Comparison of ENCODE assay signal across 11 cellular contexts in the genomic region with DNA sequence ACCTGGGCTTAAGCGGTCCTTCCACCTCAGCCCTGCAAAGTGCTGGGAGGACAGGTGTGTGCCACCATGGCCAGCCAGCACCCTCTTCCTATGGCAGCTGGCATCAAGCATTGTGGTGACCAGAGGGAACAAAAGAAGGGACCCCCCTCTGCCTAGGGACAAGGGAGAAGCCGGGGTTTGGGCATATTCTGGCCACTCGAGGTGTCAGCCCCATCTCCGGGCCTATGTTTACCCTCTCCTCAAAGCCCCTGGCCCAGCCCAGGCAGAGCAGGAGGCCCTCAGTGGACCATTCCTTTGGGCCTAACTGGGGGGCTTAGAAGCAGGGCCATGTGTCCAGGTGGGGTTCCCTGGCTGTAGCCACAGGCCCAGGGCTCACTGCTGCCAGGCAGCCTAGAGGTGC. TPM values are rescaled to one million over a fixed set of nuclear protein-coding genes. Genes with fewer than 3 reads are reported as not detected.
DNase-seq lines count a peak whose midpoint lies in the region; ATAC-seq, FAIRE-seq and TF ChIP-seq lines count a peak whose summit lies in the region.
"Had no signal": no experiment of that assay in that cellular context is flagged by ENCODE, and none has a peak within 500 bp of the region (broad histone marks: within the 10 kb centered on the region; RNA-seq: fewer than 3 reads in every experiment).

No MANE protein-coding gene starts in this region.

- H3K4me2 ChIP-seq in HepG2 (ENCODE audit: low read depth, low read length), result no peak overlapping the region
- no peak overlapping the region for H3K4me2 ChIP-seq in neuronal stem cell (ENCODE audit: insufficient read depth, low read length, poor library complexity, severe bottlenecking)

- H3K27me3 ChIP-seq in liver (ENCODE audit: control insufficient read depth in 4 of 4, insufficient read depth in 4 of 4, low read length in 3 of 4) (no peaks in the 10 kb centered on the region), HepG2 (ENCODE audit: control insufficient read depth in 1 of 2, insufficient read depth in 2 of 2, low read length in 2 of 2) (peaks cover 1 to 15% of the 10 kb centered on the region in 2 experiments; a peak in 3 of 5 replicates), dorsolateral prefrontal cortex (no peaks in the 10 kb centered on the region), neuronal stem cell (ENCODE audit: control insufficient read depth in 3 of 3, insufficient read depth in 3 of 3, low read depth in 1 of 3, low read length in 3 of 3) (peaks cover 0 to 19% (median 0%) of the 10 kb centered on the region in 3 experiments)
- H3K27me3 ChIP-seq: BE2C had no signal

- in situ Hi-C loops in HepG2 (cut with HindIII; ENCODE audit: extremely low pct_ligation_motif_present, low pct_unique_long_range_greater_than_20kb), result no loop called here

- H3K36me3 ChIP-seq in liver (ENCODE audit: control insufficient read depth in 4 of 4, insufficient read depth in 3 of 4, low read depth in 1 of 4, low read length in 3 of 4) (peaks cover 0 to 3% (median 0%) of the 10 kb centered on the region in 4 donors), HepG2 (replicated peaks in 1 of 2; ENCODE audit: control insufficient read depth in 1 of 2, insufficient read depth in 2 of 2, low read length in 2 of 2) (no peaks in the 10 kb centered on the region), neuronal stem cell (replicated peaks in 1 of 2; ENCODE audit: control insufficient read depth in 2 of 2, insufficient read depth in 2 of 2, low read length in 2 of 2) (no peaks in the 10 kb centered on the region)
- H3K36me3 ChIP-seq: BE2C had no signal

- intact Hi-C loops in HepG2 (cut with micrococcal nuclease; ENCODE audit: unreplicated experiment) (no loop called here), dorsolateral prefrontal cortex (cut with DNase I) (no loop called here)

- H2AK5ac ChIP-seq in neuronal stem cell (ENCODE audit: low read depth, low read length), result peak overlapping the region; percentile 21

- no TSS peak for BruUV-seq in HepG2 (replicated peaks; lab: Mats Ljungman, UMichigan)

- no peak for TF ChIP-seq CTCF in liver (IDR thresholded peaks at IDR 0.05; ENCODE audit: low read depth, low read length, missing input control)
- no peak for TF ChIP-seq CTCF in HepG2 (CRISPR knock-in tag; IDR thresholded peaks at IDR 0.05)
- no peak for TF ChIP-seq CTCF in dorsolateral prefrontal cortex (IDR thresholded peaks at IDR 0.05 in 54 of 56, conservative IDR thresholded peaks at IDR 0.05 in 2 of 56; ENCODE audit: low read depth in 1 of 56, partially characterized antibody in 56 of 56)

- no peak overlapping the region for H3K23ac ChIP-seq in neuronal stem cell (ENCODE audit: low read depth, low read length, poor library complexity)

- no peaks in the 10 kb centered on the region for H3K79me1 ChIP-seq in neuronal stem cell (ENCODE audit: low read depth, low read length)

- H3K14ac ChIP-seq in neuronal stem cell (ENCODE audit: low read length), result no peak overlapping the region

- no peak overlapping the region for H2AFZ ChIP-seq in HepG2 (ENCODE audit: low read length)
- no peak overlapping the region for H2AFZ ChIP-seq in neuronal stem cell (ENCODE audit: low read length)

- CTCF ChIA-PET in HepG2 (lab: Yijun Ruan, JAX; ENCODE audit: low intra/inter-chr PET ratio, low total read pairs), result no interaction called here

- H3K9me3 ChIP-seq in liver (ENCODE audit: control insufficient read depth in 4 of 4, low read length in 3 of 4), result no peaks in the 10 kb centered on the region
- no peaks in the 10 kb centered on the region for H3K9me3 ChIP-seq in HepG2 (ENCODE audit: low read length)
- H3K9me3 ChIP-seq in neuronal stem cell (replicated peaks in 1 of 2; ENCODE audit: control insufficient read depth in 2 of 2, insufficient read depth in 1 of 2, low read depth in 1 of 2, low read length in 2 of 2), result no peaks in the 10 kb centered on the region
- H3K9me3 ChIP-seq: BE2C had no signal

- H3K4me3 ChIP-seq in liver (ENCODE audit: low read depth in 1 of 3, low read length in 3 of 3) (no peak overlapping the region), HepG2 (replicated peaks in 1 of 3; ENCODE audit: insufficient read depth in 1 of 3, low read depth in 2 of 3, low read length in 3 of 3) (no peak overlapping the region), dorsolateral prefrontal cortex (no peak overlapping the region), neuronal stem cell (ENCODE audit: low read length in 2 of 2) (no peak overlapping the region)

- POLR2A ChIA-PET in HepG2 (lab: Yijun Ruan, JAX), result no interaction called here

- no peak overlapping the region for H2BK5ac ChIP-seq in neuronal stem cell (ENCODE audit: low read length)

- no peak overlapping the region for H3K4ac ChIP-seq in neuronal stem cell (ENCODE audit: low read length)

- no peak overlapping the region for H2BK15ac ChIP-seq in neuronal stem cell (ENCODE audit: low read length)

- TF ChIP-seq POLR2A in HepG2 (IDR thresholded peaks at IDR 0.05; ENCODE audit: insufficient read depth in 1 of 2, low read depth in 2 of 2, low read length in 2 of 2), result no peak

- H4K20me1 ChIP-seq in HepG2 (ENCODE audit: insufficient read depth, low read length), result no peaks in the 10 kb centered on the region

- TF ChIP-seq EP300 in HepG2 (IDR thresholded peaks at IDR 0.05; ENCODE audit: low read depth in 2 of 2, low read length in 2 of 2), result no peak
- no peak for TF ChIP-seq EP300 in HepG2 (CRISPR knock-in tag; IDR thresholded peaks at IDR 0.05; ENCODE audit: borderline replicate concordance)

- ATAC-seq in HepG2 (no peak), GM18519 (IDR thresholded peaks at IDR 0.05; ENCODE audit: low FRiP score, unreplicated experiment) (no peak)

- H3K4me1 ChIP-seq in liver (ENCODE audit: control insufficient read depth in 4 of 4, insufficient read depth in 4 of 4, low read length in 3 of 4) (peaks cover 5 to 31% (median 13%) of the 10 kb centered on the region in 4 donors), HepG2 (ENCODE audit: insufficient read depth, low read length) (peaks cover 43% of the 10 kb centered on the region), neuronal stem cell (ENCODE audit: control insufficient read depth in 2 of 2, insufficient read depth in 1 of 2, low read depth in 1 of 2, low read length in 2 of 2) (peaks cover 4 to 10% of the 10 kb centered on the region in 2 donors)
- H3K4me1 ChIP-seq: BE2C had no signal

- no peak overlapping the region for H2BK12ac ChIP-seq in neuronal stem cell (ENCODE audit: low read length)

- H3K79me2 ChIP-seq in HepG2 (ENCODE audit: insufficient read depth, low read length), result no peaks in the 10 kb centered on the region

- H3K18ac ChIP-seq in neuronal stem cell (ENCODE audit: low read length), result no peak overlapping the region

- no peak overlapping the region for H4K8ac ChIP-seq in neuronal stem cell (ENCODE audit: low read depth, low read length)

- no peak overlapping the region for H4K91ac ChIP-seq in neuronal stem cell (ENCODE audit: low read depth, low read length, poor library complexity)

- FAIRE-seq in HepG2 (lab: Jason Lieb, UNC), result no peak
- FAIRE-seq: endometrium had no signal

- H3K27ac ChIP-seq in liver (ENCODE audit: low read depth in 1 of 2, low read length in 2 of 2), result peak overlapping the region; percentile 73 to 78
- H3K27ac ChIP-seq in HepG2 (ENCODE audit: extremely low read length, insufficient read depth, low read length), result no peak overlapping the region
- peak overlapping the region in 56 of 59 donors; percentile 8 to 88 (median 66) for H3K27ac ChIP-seq in dorsolateral prefrontal cortex
- H3K27ac ChIP-seq in neuronal stem cell (replicated peaks; ENCODE audit: low read length), result no peak overlapping the region

- 89% methylated on average over 4 of the region's 4 CpGs for WGBS in liver
- WGBS in HepG2 (ENCODE audit: low lambda C conversion rate), result 14% methylated on average over 4 of the region's 4 CpGs
- WGBS in neuronal stem cell (ENCODE audit: extremely low coverage in 2 of 2, insufficient read length in 2 of 2, insufficient replicate concordance in 1 of 2), 2 donors, result no CpG with 5 or more reads among the region's 4 CpGs

- no peak for DNase-seq in HepG2 (ENCODE audit: low spot score)
- DNase-seq in dorsolateral prefrontal cortex, result no peak
- no peak for DNase-seq in neuronal stem cell (ENCODE audit: low spot score)
- DNase-seq in NCI-H526 treated with DMSO at 0.1 percent for 48 hours (lab: John Stamatoyannopoulos, UW), result no peak
- no peak for DNase-seq in A172 (ENCODE audit: low spot score)
- no peak for DNase-seq in cerebellum (ENCODE audit: low spot score)
- DNase-seq: BE2C had no signal

- TF ChIP-seq RAD21 in liver (IDR thresholded peaks at IDR 0.05), result no peak
- TF ChIP-seq RAD21 in HepG2 (CRISPR knock-in tag; IDR thresholded peaks at IDR 0.05), result no peak

- H2BK120ac ChIP-seq in neuronal stem cell (ENCODE audit: low read depth, low read length), result no peak overlapping the region

- H3K9ac ChIP-seq in liver (ENCODE audit: low read depth in 1 of 2, low read length in 2 of 2) (no peak overlapping the region), HepG2 (ENCODE audit: insufficient read depth, low read depth, low read length) (no peak overlapping the region), neuronal stem cell (ENCODE audit: low read depth, low read length, poor library complexity) (no peak overlapping the region)

RNA-seq across cellular contexts. Expression of gene VSIR, which starts 23.9 kb away (rescaled TPM):
- total RNA-seq in liver (10 to 100 TPM; 11.3 to 12.2 TPM), HepG2 (2016; rRNA removed; fragmentation: Illumina TruSeq; extraction: Trizol) (0.36 and 0.44 TPM in 2 replicates), dorsolateral prefrontal cortex (100 to 1,000 TPM in 4 of 120 experiments, 10 to 100 TPM in 116; 23.3 to 173 (median 52.8) TPM), cerebellum (4.7 TPM)
- polyA plus RNA-seq in liver (10 to 100 TPM in 1 of 2 donors, 1 to 10 TPM in 1; 7.2 to 10.3 TPM), HepG2 (2011; rRNA removed) (3.2 and 3.8 TPM in 2 replicates)
- 0.26 TPM in 1 of 2 replicates, not detected in the other for total RNA-seq in HepG2 (2016; cell fraction: cytosol; rRNA removed; fragmentation: Illumina TruSeq; extraction: Trizol; ENCODE audit: low read depth)
- 0.41 TPM in 1 of 2 replicates, not detected in the other for total RNA-seq in HepG2 (2016; cell fraction: insoluble cytoplasmic fraction; rRNA removed; fragmentation: Illumina TruSeq; extraction: Trizol)
- 0.14 TPM in 1 of 2 replicates, not detected in the other for total RNA-seq in HepG2 (2016; cell fraction: membrane; rRNA removed; fragmentation: Illumina TruSeq; extraction: Trizol)
- total RNA-seq in HepG2 (2016; cell fraction: nucleus; rRNA removed; fragmentation: Illumina TruSeq; extraction: Trizol), result 0.16 and 0.19 TPM in 2 replicates
- polyA plus RNA-seq in HepG2 (2011; cell fraction: cytosol; rRNA removed), result 2.2 and 3.9 TPM in 2 replicates
- polyA plus RNA-seq in HepG2 (2011; cell fraction: nucleus; rRNA removed), result 2.1 and 3.3 TPM in 2 replicates
- polyA plus RNA-seq in HepG2 (2012), result 0.35 and 0.81 TPM in 2 replicates
- polyA plus RNA-seq in HepG2 (2016; cell fraction: cytosol; fragmentation: Illumina TruSeq; extraction: Trizol; ENCODE audit: low read depth), result 0.18 and 0.35 TPM in 2 replicates
- 0.23 TPM in 1 of 2 replicates, not detected in the other for polyA plus RNA-seq in HepG2 (2016; cell fraction: insoluble cytoplasmic fraction; fragmentation: Illumina TruSeq; extraction: Trizol; ENCODE audit: low read depth)
- polyA plus RNA-seq in HepG2 (2016; cell fraction: membrane; fragmentation: Illumina TruSeq; extraction: Trizol; ENCODE audit: low read depth), result 0.14 and 0.38 TPM in 2 replicates
- polyA plus RNA-seq in HepG2 (2016; cell fraction: nucleus; fragmentation: Illumina TruSeq; extraction: Trizol; ENCODE audit: insufficient read depth, low read depth), result 0.32 and 1.1 TPM in 2 replicates
- polyA minus RNA-seq in HepG2 (2011; rRNA and poly(A)+ RNA removed; ENCODE audit: low replicate concordance), result 4.6 and 6.5 TPM in 2 replicates
- polyA minus RNA-seq in HepG2 (2011; cell fraction: cytosol; rRNA and poly(A)+ RNA removed), result 3.0 and 4.5 TPM in 2 replicates
- 1.9 and 2.3 TPM in 2 replicates for polyA minus RNA-seq in HepG2 (2011; cell fraction: nucleus; rRNA and poly(A)+ RNA removed)
- polyA plus RNA-seq in neuronal stem cell (2013, experiment 1 of 2), result 0.29 TPM
- 0.48 TPM for polyA plus RNA-seq in neuronal stem cell (2013, experiment 2 of 2)
- 4.9 and 14.4 TPM in 2 replicates for total RNA-seq in A172 (2014; rRNA removed; shearing (Covaris generic))

RNA-seq across cellular contexts. Expression of gene C10orf105, which starts 29.8 kb away (rescaled TPM):
- total RNA-seq in liver (under 1 TPM in 1 of 2 donors, not detected in 1; under 0.01 TPM), HepG2 (2016; rRNA removed; fragmentation: Illumina TruSeq; extraction: Trizol) (not detected in 2 replicates), dorsolateral prefrontal cortex (10 to 100 TPM in 14 of 120 experiments, 1 to 10 TPM in 102, under 1 TPM in 4; 0.63 to 21.1 (median 4.3) TPM), cerebellum (1.00 TPM)
- polyA plus RNA-seq in liver (under 1 TPM in 1 of 2 donors, not detected in 1; 0.07 TPM), HepG2 (2011; rRNA removed) (not detected in 2 replicates)
- not detected in 2 replicates for total RNA-seq in HepG2 (2016; cell fraction: cytosol; rRNA removed; fragmentation: Illumina TruSeq; extraction: Trizol; ENCODE audit: low read depth)
- not detected in 2 replicates for total RNA-seq in HepG2 (2016; cell fraction: insoluble cytoplasmic fraction; rRNA removed; fragmentation: Illumina TruSeq; extraction: Trizol)
- total RNA-seq in HepG2 (2016; cell fraction: membrane; rRNA removed; fragmentation: Illumina TruSeq; extraction: Trizol), result not detected in 2 replicates
- total RNA-seq in HepG2 (2016; cell fraction: nucleus; rRNA removed; fragmentation: Illumina TruSeq; extraction: Trizol), result not detected in 2 replicates
- not detected in 2 replicates for polyA plus RNA-seq in HepG2 (2011; cell fraction: cytosol; rRNA removed)
- polyA plus RNA-seq in HepG2 (2011; cell fraction: nucleus; rRNA removed), result not detected in 2 replicates
- not detected in 2 replicates for polyA plus RNA-seq in HepG2 (2012)
- not detected in 2 replicates for polyA plus RNA-seq in HepG2 (2016; cell fraction: cytosol; fragmentation: Illumina TruSeq; extraction: Trizol; ENCODE audit: low read depth)
- not detected in 2 replicates for polyA plus RNA-seq in HepG2 (2016; cell fraction: insoluble cytoplasmic fraction; fragmentation: Illumina TruSeq; extraction: Trizol; ENCODE audit: low read depth)
- not detected in 2 replicates for polyA plus RNA-seq in HepG2 (2016; cell fraction: membrane; fragmentation: Illumina TruSeq; extraction: Trizol; ENCODE audit: low read depth)
- polyA plus RNA-seq in HepG2 (2016; cell fraction: nucleus; fragmentation: Illumina TruSeq; extraction: Trizol; ENCODE audit: insufficient read depth, low read depth), result not detected in 2 replicates
- polyA minus RNA-seq in HepG2 (2011; rRNA and poly(A)+ RNA removed; ENCODE audit: low replicate concordance), result not detected in 2 replicates
- not detected in 2 replicates for polyA minus RNA-seq in HepG2 (2011; cell fraction: cytosol; rRNA and poly(A)+ RNA removed)
- polyA minus RNA-seq in HepG2 (2011; cell fraction: nucleus; rRNA and poly(A)+ RNA removed), result not detected in 2 replicates
- polyA plus RNA-seq in neuronal stem cell (2013, experiment 1 of 2), result 1.4 TPM
- 1.3 TPM for polyA plus RNA-seq in neuronal stem cell (2013, experiment 2 of 2)
- total RNA-seq in A172 (2014; rRNA removed; shearing (Covaris generic)), result not detected in 2 replicates
- total RNA-seq: renal cortical epithelial cell had no signal

Comparison
In these comparisons a context has a peak if more than half of its experiments do, and no peak if none do; other contexts are left out.
1. H3K27ac ChIP-seq: peak in liver (2 of 2) and dorsolateral prefrontal cortex (56 of 59); none in HepG2 (single experiment) and neuronal stem cell (single experiment).